Comparison of ENCODE assay signal across 10 cellular contexts in genomic region chr12:112018571-112019237, GRCh38. TPM values are rescaled to one million over a fixed set of nuclear protein-coding genes. Genes with fewer than 3 reads are reported as not detected.
DNase-seq lines count a peak whose midpoint lies in the region; ATAC-seq, FAIRE-seq and TF ChIP-seq lines count a peak whose summit lies in the region.
"Had no signal": no experiment of that assay in that cellular context is flagged by ENCODE, and none has a peak within 500 bp of the region (broad histone marks: within the 10 kb centered on the region; RNA-seq: fewer than 3 reads in every experiment).

No MANE protein-coding gene starts in this region.

- H3K4me1 ChIP-seq in HAP-1 = peaks cover 13% of the 10 kb centered on the region

- DNase-seq in GM12891 (ENCODE audit: insufficient read length, low spot score) = no peak
- DNase-seq in fibroblast of mammary gland (ENCODE audit: low read depth) = peak; percentile 85
- no peak for DNase-seq in LoVo (ENCODE audit: low spot score)
- DNase-seq in HAP-1 (ENCODE audit: low spot score in 2 of 2) = no peak
- no peak for DNase-seq in AML-193 (lab: John Stamatoyannopoulos, UW)
- DNase-seq: Peyer's patch had no signal

- FAIRE-seq in GM12891 (lab: Jason Lieb, UNC) = no peak
- FAIRE-seq: D721Med had no signal

- peaks cover 63% of the 10 kb centered on the region for H3K36me3 ChIP-seq in HAP-1 (replicated peaks)

- ATAC-seq in GM19395 (IDR thresholded peaks at IDR 0.05; ENCODE audit: unreplicated experiment) = no peak

- H3K27ac ChIP-seq in 22Rv1 = peak overlapping the region; percentile 3; the same call in 1 of the 2 replicates
- H3K27ac ChIP-seq in VCaP = peak overlapping the region; percentile 40
- H3K27ac ChIP-seq: Peyer's patch had no signal

- no peak for TF ChIP-seq CTCF in 22Rv1 (IDR thresholded peaks at IDR 0.05)
- TF ChIP-seq CTCF in VCaP (conservative IDR thresholded peaks at IDR 0.05) = no peak
- TF ChIP-seq CTCF in fibroblast of mammary gland (conservative IDR thresholded peaks at IDR 0.05; ENCODE audit: control insufficient read depth, insufficient read depth, low read depth, low read length) = no peak

- in situ Hi-C loops in HAP-1 (cut with MboI; ENCODE audit: low sequenced_read_pairs) = no loop called here

- no peaks in the 10 kb centered on the region for H3K9me3 ChIP-seq in HAP-1
- H3K9me3 ChIP-seq: Peyer's patch had no signal

- no peaks in the 10 kb centered on the region for H3K27me3 ChIP-seq in HAP-1 (ENCODE audit: low read depth)
- H3K27me3 ChIP-seq: Peyer's patch had no signal

- peak; percentile 5; the same call in 1 of the 2 replicates for TF ChIP-seq POLR2A in GM12891 (IDR thresholded peaks at IDR 0.05; ENCODE audit: low read depth, low read length)

- H3K4me3 ChIP-seq in fibroblast of mammary gland (ENCODE audit: control insufficient read depth, low read depth, low read length) (no peak overlapping the region), HAP-1 (no peak overlapping the region)
- H3K4me3 ChIP-seq: Peyer's patch had no signal

TF ChIP-seq in GM12891, 5 proteins besides CTCF, POLR2A, EP300 and RAD21:
- TF ChIP-seq PAX5 (IDR thresholded peaks at IDR 0.05; ENCODE audit: insufficient read depth, low read length, severe bottlenecking) = no peak
- no peak for TF ChIP-seq POU2F2 (IDR thresholded peaks at IDR 0.05; ENCODE audit: low read depth, low read length)
- TF ChIP-seq SPI1 (IDR thresholded peaks at IDR 0.05; ENCODE audit: low read depth, low read length) = no peak
- no peak for TF ChIP-seq TAF1 (IDR thresholded peaks at IDR 0.05; ENCODE audit: low read depth, low read length)
- no peak for TF ChIP-seq POLR2AphosphoS5 (IDR thresholded peaks at IDR 0.05; ENCODE audit: low read depth, low read length)

RNA-seq across cellular contexts. Expression of gene ERP29, which starts 5.5 kb away (rescaled TPM):
- 95.0 TPM for polyA plus RNA-seq in GM12891 (2012; ENCODE audit: low read depth, missing spikeins)

RNA-seq across cellular contexts. Expression of gene TMEM116, which starts 5.7 kb away (rescaled TPM):
- 6.0 TPM for polyA plus RNA-seq in GM12891 (2012; ENCODE audit: low read depth, missing spikeins)
